ENCODE assay signal across 1 cellular context in genomic region chr7:116543664-116544063, GRCh38.
TF ChIP-seq lines count a peak whose summit lies in the region.

No MANE protein-coding gene starts in this region.

TF ChIP-seq in HepG2, 621 proteins besides CTCF, POLR2A, EP300 and RAD21:
- no peak for TF ChIP-seq HMGA1 (CRISPR knock-in tag; conservative IDR thresholded peaks at IDR 0.05)
